8 cellular contexts compared by ENCODE assay signal in the genomic region with DNA sequence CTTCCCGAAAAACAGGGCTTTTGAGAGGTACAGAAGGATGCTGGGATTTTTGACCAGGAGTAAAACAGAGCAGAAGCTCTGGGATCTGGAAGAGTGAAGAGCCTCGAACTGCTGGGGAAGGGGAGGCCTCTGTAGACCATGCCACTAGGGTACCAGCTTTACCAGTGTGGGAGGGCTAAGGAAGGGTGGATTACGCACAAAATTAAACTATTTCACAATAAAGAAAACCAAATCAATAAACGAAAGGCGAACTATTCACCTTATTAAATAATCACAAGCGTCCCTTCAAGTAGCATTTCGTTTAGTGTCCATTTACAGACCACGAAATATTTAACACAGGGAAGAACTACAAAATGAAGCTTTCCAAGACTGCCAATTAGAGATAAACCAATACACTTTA. TPM values are rescaled to one million over a fixed set of nuclear protein-coding genes. Genes with fewer than 3 reads are reported as not detected.
DNase-seq lines count a peak whose midpoint lies in the region; ATAC-seq and TF ChIP-seq lines count a peak whose summit lies in the region.

No MANE protein-coding gene starts in this region.

- ATAC-seq in GM18907 (IDR thresholded peaks at IDR 0.05; ENCODE audit: unreplicated experiment) (no peak), HG02798 (IDR thresholded peaks at IDR 0.05; ENCODE audit: poor library complexity, unreplicated experiment) (no peak), GM21390 (IDR thresholded peaks at IDR 0.05; ENCODE audit: unreplicated experiment) (no peak)

- no peaks in the 10 kb centered on the region for H3K9me3 ChIP-seq in SJCRH30 (replicated peaks)
- no peaks in the 10 kb centered on the region for H3K9me3 ChIP-seq in esophagus muscularis mucosa

- peak overlapping the region; percentile 97 for H3K27ac Mint-ChIP-seq in progenitor cell of endocrine pancreas

- H3K27me3 Mint-ChIP-seq in progenitor cell of endocrine pancreas: no peaks in the 10 kb centered on the region

- no peak for TF ChIP-seq POLR2A in esophagus muscularis mucosa (IDR thresholded peaks at IDR 0.05; ENCODE audit: low read depth)

- no peaks in the 10 kb centered on the region for H3K9me3 Mint-ChIP-seq in progenitor cell of endocrine pancreas (ENCODE audit: low read depth)

- H3K36me3 ChIP-seq in GM06990 (ENCODE audit: control insufficient read depth, insufficient read depth, low read length): peaks cover 5% of the 10 kb centered on the region
- H3K36me3 ChIP-seq in SJCRH30: 0 out of 2 replicates have a peak, but pooled peaks cover 4% of the 10 kb centered on the region
- H3K36me3 ChIP-seq in esophagus muscularis mucosa: peaks cover 8 to 41% (median 36%) of the 10 kb centered on the region in 4 donors

- peak overlapping the region; percentile 82; the same call in 1 of the 2 replicates for H3K27ac ChIP-seq in SJCRH30
- peak overlapping the region; percentile 93 to 98 (median 98) for H3K27ac ChIP-seq in esophagus muscularis mucosa (replicated peaks in 1 of 4)

- H3K27me3 ChIP-seq in GM06990 (replicated peaks; ENCODE audit: control insufficient read depth, insufficient read depth, low read length) (no peaks in the 10 kb centered on the region), SJCRH30 (no peaks in the 10 kb centered on the region), esophagus muscularis mucosa (no peaks in the 10 kb centered on the region)

- H3K36me3 Mint-ChIP-seq in progenitor cell of endocrine pancreas (ENCODE audit: insufficient read depth): peaks cover 1% of the 10 kb centered on the region

- 26% methylated on average over 8 of the region's 8 CpGs for WGBS in esophagus muscularis mucosa

- H3K4me3 ChIP-seq in GM06990 (replicated peaks; ENCODE audit: low read depth, low read length) (peak overlapping the region; percentile 92), SJCRH30 (peak overlapping the region; percentile 87), esophagus muscularis mucosa (peak overlapping the region; percentile 71 to 98 (median 84))

- no peak for TF ChIP-seq EP300 in esophagus muscularis mucosa (IDR thresholded peaks at IDR 0.05)

- peaks cover 16% of the 10 kb centered on the region for H3K4me1 Mint-ChIP-seq in progenitor cell of endocrine pancreas (ENCODE audit: low read depth)

- intact Hi-C loops in esophagus muscularis mucosa (cut with DNase I): no loop called here

- TF ChIP-seq CTCF in GM06990 (IDR thresholded peaks at IDR 0.05; ENCODE audit: insufficient read depth, low read length, poor library complexity, severe bottlenecking): no peak
- TF ChIP-seq CTCF in esophagus muscularis mucosa (IDR thresholded peaks at IDR 0.05): no peak
- no peak for TF ChIP-seq CTCF in progenitor cell of endocrine pancreas (IDR thresholded peaks at IDR 0.05; ENCODE audit: unreplicated experiment)

- DNase-seq in GM06990 (ENCODE audit: extremely low read depth, insufficient read length) (no peak), SJCRH30 (no peak), esophagus muscularis mucosa (ENCODE audit: extremely low spot score) (no peak), progenitor cell of endocrine pancreas (ENCODE audit: low spot score, unreplicated experiment) (no peak)
- DNase-seq in activated CD4-positive, alpha-beta T cell treated with anti-CD3 and anti-CD28 coated beads, Interleukin-2, amount 50 U/mL, for 1 hour: no peak

- H3K4me1 ChIP-seq in SJCRH30 (no peaks in the 10 kb centered on the region), esophagus muscularis mucosa (peaks cover 15 to 28% (median 19%) of the 10 kb centered on the region in 4 donors)

- H3K4me3 Mint-ChIP-seq in progenitor cell of endocrine pancreas (ENCODE audit: low read depth): peak overlapping the region; percentile 87

RNA-seq across cellular contexts. Expression of a gene that starts 0.7 kb away (rescaled TPM):
- 58.7 and 65.5 TPM in 2 replicates for total RNA-seq in SJCRH30 (2014; rRNA removed; shearing (Covaris generic))
- total RNA-seq in esophagus muscularis mucosa (10 to 100 TPM; 56.5 to 72.5 (median 69.5) TPM), progenitor cell of endocrine pancreas (61.0 and 62.7 TPM in 2 replicates)

RNA-seq across cellular contexts. Expression of a gene that starts 18.6 kb away (rescaled TPM):
- total RNA-seq in SJCRH30 (2014; rRNA removed; shearing (Covaris generic)): 119 and 121 TPM in 2 replicates
- total RNA-seq in esophagus muscularis mucosa (10 to 100 TPM; 28.2 to 37.6 (median 32.7) TPM), progenitor cell of endocrine pancreas (67.3 and 71.1 TPM in 2 replicates)

RNA-seq across cellular contexts. Expression of a gene that starts 23.1 kb away (rescaled TPM):
- 19.0 and 20.0 TPM in 2 replicates for total RNA-seq in SJCRH30 (2014; rRNA removed; shearing (Covaris generic))
- total RNA-seq in esophagus muscularis mucosa (10 to 100 TPM; 11.4 to 19.1 (median 16.0) TPM), progenitor cell of endocrine pancreas (21.7 and 21.9 TPM in 2 replicates)
